ENCODE assay signal across 11 cellular contexts in the genomic region with DNA sequence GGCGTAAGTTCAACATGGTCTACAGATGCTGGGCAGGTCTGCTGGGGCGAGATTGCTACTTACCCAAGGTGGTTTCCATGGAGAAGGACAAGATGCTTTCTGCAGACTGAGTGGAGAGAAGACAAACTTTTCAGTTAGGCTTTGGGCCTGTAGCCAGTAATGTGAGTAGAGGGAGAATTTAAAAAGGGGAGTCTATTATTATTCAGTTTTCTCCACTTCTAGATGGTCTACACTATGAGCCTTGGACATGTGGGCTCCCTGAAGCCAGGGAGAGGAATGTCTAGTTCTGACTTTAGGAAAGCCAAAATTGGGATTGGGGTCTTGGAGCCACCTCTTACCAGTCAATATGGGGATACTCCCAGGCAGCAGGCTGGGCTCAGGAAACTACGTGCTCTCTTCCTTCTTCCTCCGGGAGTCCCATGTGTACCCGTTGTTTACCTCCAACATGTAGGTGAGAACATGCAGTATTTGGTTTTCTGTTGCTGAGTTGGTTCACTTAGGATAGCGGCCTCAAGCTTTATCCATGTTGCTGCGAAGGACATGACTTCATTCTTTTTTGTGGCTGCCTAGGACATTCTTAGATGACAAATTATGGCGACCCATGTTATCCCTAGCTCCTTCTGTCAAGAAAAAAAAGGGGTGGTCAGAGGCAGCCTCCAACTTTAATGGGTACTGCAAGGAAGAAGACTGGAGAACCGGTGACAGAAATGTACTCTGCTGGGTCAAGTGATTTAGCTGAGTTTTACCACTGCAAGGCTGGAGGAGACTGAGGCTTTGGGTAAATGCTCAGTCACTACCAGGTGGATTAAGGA. TPM values are rescaled to one million over a fixed set of nuclear protein-coding genes. Genes with fewer than 3 reads are reported as not detected.
"Had no signal": no experiment of that assay in that cellular context is flagged by ENCODE, and none has a peak within 500 bp of the region (broad histone marks: within the 10 kb centered on the region; RNA-seq: fewer than 3 reads in every experiment).

No MANE protein-coding gene starts in this region.

- H3K36me3 ChIP-seq: HAP-1 had no signal

- H3K9me3 ChIP-seq: HAP-1 had no signal

- H3K4me1 ChIP-seq: HAP-1 had no signal

- H3K4me2 ChIP-seq: GM23338 had no signal

- DNase-seq: GM23248, GOT3, H7, H9, HCEC 1CT, HFFc6 had no signal

- H3K9ac ChIP-seq: GM23248 had no signal

- ATAC-seq: GM23338, HCT116 had no signal

- H2AFZ ChIP-seq: GM23248, GM23338 had no signal

- FAIRE-seq: H1, H54 had no signal

- H3K4me3 ChIP-seq: GM23248, GM23338, HAP-1 had no signal

- H3K27ac ChIP-seq: GM23248 had no signal

RNA-seq across cellular contexts. Expression of a gene that starts 14.7 kb away (rescaled TPM):
- total RNA-seq: GM23248, GM23338 had no signal
- polyA plus RNA-seq: GM23248, GM23338 had no signal

RNA-seq across cellular contexts. Expression of a gene that starts 24.3 kb away (rescaled TPM):
- total RNA-seq: GM23248, GM23338, H7, HFFc6 had no signal
- polyA plus RNA-seq: GM23248, GM23338 had no signal
